In the genomic region with DNA sequence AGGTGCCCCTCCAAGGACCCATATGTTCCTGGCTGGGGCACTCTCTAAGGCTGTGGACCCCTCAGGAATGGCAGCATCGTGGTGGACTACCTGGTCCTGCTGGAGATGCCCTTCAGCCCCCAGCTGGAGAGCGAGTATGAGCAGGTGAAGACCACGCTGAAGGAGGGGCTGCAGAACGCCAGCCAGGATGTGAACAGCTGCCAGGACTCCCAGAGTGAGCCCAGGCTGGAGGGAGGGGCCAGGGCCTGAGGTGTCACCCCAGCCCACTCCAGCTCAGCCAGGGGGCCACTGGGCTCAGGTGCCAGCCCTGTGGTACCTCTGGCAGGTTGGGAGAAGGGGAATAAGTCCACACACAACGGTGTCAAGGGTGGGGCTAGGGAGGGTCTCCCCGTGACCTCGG, we compare ENCODE assay signal across 1 cellular context.
TF ChIP-seq lines count a peak whose summit lies in the region.

No MANE protein-coding gene starts in this region.

TF ChIP-seq in GM12878, 131 proteins besides CTCF, POLR2A, EP300 and RAD21:
- TF ChIP-seq, protein P1, sequence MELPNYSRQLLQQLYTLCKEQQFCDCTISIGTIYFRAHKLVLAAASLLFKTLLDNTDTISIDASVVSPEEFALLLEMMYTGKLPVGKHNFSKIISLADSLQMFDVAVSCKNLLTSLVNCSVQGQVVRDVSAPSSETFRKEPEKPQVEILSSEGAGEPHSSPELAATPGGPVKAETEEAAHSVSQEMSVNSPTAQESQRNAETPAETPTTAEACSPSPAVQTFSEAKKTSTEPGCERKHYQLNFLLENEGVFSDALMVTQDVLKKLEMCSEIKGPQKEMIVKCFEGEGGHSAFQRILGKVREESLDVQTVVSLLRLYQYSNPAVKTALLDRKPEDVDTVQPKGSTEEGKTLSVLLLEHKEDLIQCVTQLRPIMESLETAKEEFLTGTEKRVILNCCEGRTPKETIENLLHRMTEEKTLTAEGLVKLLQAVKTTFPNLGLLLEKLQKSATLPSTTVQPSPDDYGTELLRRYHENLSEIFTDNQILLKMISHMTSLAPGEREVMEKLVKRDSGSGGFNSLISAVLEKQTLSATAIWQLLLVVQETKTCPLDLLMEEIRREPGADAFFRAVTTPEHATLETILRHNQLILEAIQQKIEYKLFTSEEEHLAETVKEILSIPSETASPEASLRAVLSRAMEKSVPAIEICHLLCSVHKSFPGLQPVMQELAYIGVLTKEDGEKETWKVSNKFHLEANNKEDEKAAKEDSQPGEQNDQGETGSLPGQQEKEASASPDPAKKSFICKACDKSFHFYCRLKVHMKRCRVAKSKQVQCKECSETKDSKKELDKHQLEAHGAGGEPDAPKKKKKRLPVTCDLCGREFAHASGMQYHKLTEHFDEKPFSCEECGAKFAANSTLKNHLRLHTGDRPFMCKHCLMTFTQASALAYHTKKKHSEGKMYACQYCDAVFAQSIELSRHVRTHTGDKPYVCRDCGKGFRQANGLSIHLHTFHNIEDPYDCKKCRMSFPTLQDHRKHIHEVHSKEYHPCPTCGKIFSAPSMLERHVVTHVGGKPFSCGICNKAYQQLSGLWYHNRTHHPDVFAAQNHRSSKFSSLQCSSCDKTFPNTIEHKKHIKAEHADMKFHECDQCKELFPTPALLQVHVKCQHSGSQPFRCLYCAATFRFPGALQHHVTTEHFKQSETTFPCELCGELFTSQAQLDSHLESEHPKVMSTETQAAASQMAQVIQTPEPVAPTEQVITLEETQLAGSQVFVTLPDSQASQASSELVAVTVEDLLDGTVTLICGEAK (IDR thresholded peaks at IDR 0.05; ENCODE audit: borderline replicate concordance) = no peak
- no peak for TF ChIP-seq FOXM1 (IDR thresholded peaks at IDR 0.05; ENCODE audit: low read depth, low read length)
- TF ChIP-seq, protein P2, sequence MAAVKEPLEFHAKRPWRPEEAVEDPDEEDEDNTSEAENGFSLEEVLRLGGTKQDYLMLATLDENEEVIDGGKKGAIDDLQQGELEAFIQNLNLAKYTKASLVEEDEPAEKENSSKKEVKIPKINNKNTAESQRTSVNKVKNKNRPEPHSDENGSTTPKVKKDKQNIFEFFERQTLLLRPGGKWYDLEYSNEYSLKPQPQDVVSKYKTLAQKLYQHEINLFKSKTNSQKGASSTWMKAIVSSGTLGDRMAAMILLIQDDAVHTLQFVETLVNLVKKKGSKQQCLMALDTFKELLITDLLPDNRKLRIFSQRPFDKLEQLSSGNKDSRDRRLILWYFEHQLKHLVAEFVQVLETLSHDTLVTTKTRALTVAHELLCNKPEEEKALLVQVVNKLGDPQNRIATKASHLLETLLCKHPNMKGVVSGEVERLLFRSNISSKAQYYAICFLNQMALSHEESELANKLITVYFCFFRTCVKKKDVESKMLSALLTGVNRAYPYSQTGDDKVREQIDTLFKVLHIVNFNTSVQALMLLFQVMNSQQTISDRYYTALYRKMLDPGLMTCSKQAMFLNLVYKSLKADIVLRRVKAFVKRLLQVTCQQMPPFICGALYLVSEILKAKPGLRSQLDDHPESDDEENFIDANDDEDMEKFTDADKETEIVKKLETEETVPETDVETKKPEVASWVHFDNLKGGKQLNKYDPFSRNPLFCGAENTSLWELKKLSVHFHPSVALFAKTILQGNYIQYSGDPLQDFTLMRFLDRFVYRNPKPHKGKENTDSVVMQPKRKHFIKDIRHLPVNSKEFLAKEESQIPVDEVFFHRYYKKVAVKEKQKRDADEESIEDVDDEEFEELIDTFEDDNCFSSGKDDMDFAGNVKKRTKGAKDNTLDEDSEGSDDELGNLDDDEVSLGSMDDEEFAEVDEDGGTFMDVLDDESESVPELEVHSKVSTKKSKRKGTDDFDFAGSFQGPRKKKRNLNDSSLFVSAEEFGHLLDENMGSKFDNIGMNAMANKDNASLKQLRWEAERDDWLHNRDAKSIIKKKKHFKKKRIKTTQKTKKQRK (IDR thresholded peaks at IDR 0.05; ENCODE audit: low read depth, low read length) = no peak
